ENCODE assay signal across 12 cellular contexts in genomic region chr13:86020350-86021002, GRCh38.
DNase-seq lines count a peak whose midpoint lies in the region; ATAC-seq, FAIRE-seq and TF ChIP-seq lines count a peak whose summit lies in the region.
"Had no signal": no experiment of that assay in that cellular context is flagged by ENCODE, and none has a peak within 500 bp of the region (broad histone marks: within the 10 kb centered on the region; RNA-seq: fewer than 3 reads in every experiment).

No MANE protein-coding gene starts in this region.

- no peak for ATAC-seq in HG03095 (IDR thresholded peaks at IDR 0.05; ENCODE audit: unreplicated experiment)

- no peaks in the 10 kb centered on the region for H4K20me1 ChIP-seq in H1 (replicated peaks in 1 of 2; ENCODE audit: control insufficient read depth in 1 of 2, insufficient read depth in 2 of 2, low read length in 2 of 2)

- peak; percentile 19 for DNase-seq in HS-5 (ENCODE audit: low read depth)
- peak; percentile 73 for DNase-seq in NCI-H748 (lab: John Stamatoyannopoulos, UW; ENCODE audit: unreplicated experiment)
- no peak for DNase-seq in H1 (ENCODE audit: low read depth in 1 of 2, low spot score in 2 of 2)
- no peak for DNase-seq in neuronal stem cell (ENCODE audit: low spot score)
- DNase-seq in transverse colon: no peak
- DNase-seq in activated naive CD4-positive, alpha-beta T cell treated with anti-CD3 and anti-CD28 coated beads for 36 hours: no peak
- DNase-seq: activated CD4-positive, alpha-beta T cell treated with anti-CD3 and anti-CD28 coated beads for 48 hours; activated naive CD8-positive, alpha-beta T cell treated with anti-CD3 and anti-CD28 coated beads for 36 hours; DND-41; erythroblast had no signal

- H3K14ac ChIP-seq in H1 (ENCODE audit: insufficient read length): no peak overlapping the region
- H3K14ac ChIP-seq in neuronal stem cell (ENCODE audit: low read length): no peak overlapping the region

- H3K23ac ChIP-seq in H1 (ENCODE audit: insufficient read length): no peak overlapping the region
- no peak overlapping the region for H3K23ac ChIP-seq in neuronal stem cell (ENCODE audit: low read depth, low read length, poor library complexity)

- H3K23me2 ChIP-seq in H1 (ENCODE audit: low read depth, low read length): no peaks in the 10 kb centered on the region

- TF ChIP-seq EP300 in H1 (IDR thresholded peaks at IDR 0.05; ENCODE audit: borderline replicate concordance in 1 of 2, low read depth in 2 of 2, low read length in 2 of 2) (no peak), transverse colon (IDR thresholded peaks at IDR 0.05; ENCODE audit: low read depth) (no peak)

- H2AFZ ChIP-seq in H1 (ENCODE audit: low read length): peak overlapping the region; percentile 23; the same call in 1 of the 2 replicates
- peak overlapping the region; percentile 73 for H2AFZ ChIP-seq in neuronal stem cell (ENCODE audit: low read length)

- H3K27ac Mint-ChIP-seq in activated naive CD4-positive, alpha-beta T cell treated with anti-CD3 and anti-CD28 coated beads for 36 hours: no peak overlapping the region
- H3K27ac Mint-ChIP-seq: activated naive CD8-positive, alpha-beta T cell treated with anti-CD3 and anti-CD28 coated beads for 36 hours had no signal

- no peaks in the 10 kb centered on the region for H3K27me3 Mint-ChIP-seq in activated naive CD4-positive, alpha-beta T cell treated with anti-CD3 and anti-CD28 coated beads for 36 hours (ENCODE audit: low read depth)
- H3K27me3 Mint-ChIP-seq: activated naive CD8-positive, alpha-beta T cell treated with anti-CD3 and anti-CD28 coated beads for 36 hours had no signal

- H2BK120ac ChIP-seq in H1 (replicated peaks; ENCODE audit: low read depth, low read length) (no peak overlapping the region), neuronal stem cell (ENCODE audit: low read depth, low read length) (no peak overlapping the region)

- no peaks in the 10 kb centered on the region for H3K4me1 ChIP-seq in H1 (replicated peaks in 1 of 4; ENCODE audit: control insufficient read depth in 3 of 4, insufficient read depth in 4 of 4, low read length in 3 of 4)
- H3K4me1 ChIP-seq in neuronal stem cell (ENCODE audit: control insufficient read depth in 2 of 2, insufficient read depth in 1 of 2, low read depth in 1 of 2, low read length in 2 of 2): no peaks in the 10 kb centered on the region
- H3K4me1 ChIP-seq in transverse colon: peaks cover 0 to 12% (median 4%) of the 10 kb centered on the region in 4 donors

- H3K9me3 Mint-ChIP-seq in activated naive CD4-positive, alpha-beta T cell treated with anti-CD3 and anti-CD28 coated beads for 36 hours: peaks cover 8% of the 10 kb centered on the region

- CTCF ChIA-PET in H1 (lab: Charles Lee; ENCODE audit: partially characterized antibody): no interaction called here
- CTCF ChIA-PET in activated naive CD4-positive, alpha-beta T cell treated with anti-CD3 and anti-CD28 coated beads for 36 hours (lab: Charles Lee): no interaction called here

- H4K91ac ChIP-seq in H1 (replicated peaks; ENCODE audit: insufficient read length, low read length): no peak overlapping the region
- no peak overlapping the region for H4K91ac ChIP-seq in neuronal stem cell (ENCODE audit: low read depth, low read length, poor library complexity)

- H3K27me3 ChIP-seq in H1 (replicated peaks in 1 of 4; ENCODE audit: control insufficient read depth in 3 of 4, extremely low read depth in 1 of 4, insufficient read depth in 3 of 4, low read length in 3 of 4) (no peaks in the 10 kb centered on the region), neuronal stem cell (ENCODE audit: control insufficient read depth in 3 of 3, insufficient read depth in 3 of 3, low read depth in 1 of 3, low read length in 3 of 3) (no peaks in the 10 kb centered on the region), transverse colon (no peaks in the 10 kb centered on the region)

- no peak overlapping the region for H3K4me3 Mint-ChIP-seq in activated naive CD4-positive, alpha-beta T cell treated with anti-CD3 and anti-CD28 coated beads for 36 hours
- H3K4me3 Mint-ChIP-seq: activated naive CD8-positive, alpha-beta T cell treated with anti-CD3 and anti-CD28 coated beads for 36 hours had no signal

- no peak overlapping the region for H4K8ac ChIP-seq in H1 (ENCODE audit: extremely low read depth, insufficient read depth, low read length)
- H4K8ac ChIP-seq in neuronal stem cell (ENCODE audit: low read depth, low read length): no peak overlapping the region

- TF ChIP-seq RAD21 in H1 (IDR thresholded peaks at IDR 0.05 in 1 of 2, conservative IDR thresholded peaks at IDR 0.05 in 1 of 2; ENCODE audit: low read depth in 2 of 2, low read length in 2 of 2): no peak

- no peak overlapping the region for H3K4me2 ChIP-seq in H1 (ENCODE audit: insufficient read depth in 1 of 2, low read depth in 2 of 2, low read length in 2 of 2)
- no peak overlapping the region for H3K4me2 ChIP-seq in neuronal stem cell (ENCODE audit: insufficient read depth, low read length, poor library complexity, severe bottlenecking)

- H3K79me2 ChIP-seq in H1 (ENCODE audit: control insufficient read depth in 1 of 2, insufficient read depth in 2 of 2, low read length in 2 of 2): no peaks in the 10 kb centered on the region

- WGBS in H1 (ENCODE audit: extremely low coverage in 1 of 2, insufficient coverage in 1 of 2, insufficient read length in 1 of 2, insufficient replicate concordance in 2 of 2, low coverage in 1 of 2, low lambda C conversion rate in 2 of 2, missing lambda C conversion rate in 1 of 2), 2 experiments: 59% methylated on average over 3 of the region's 3 CpGs; no CpG with 5 or more reads in 1 of the 2 experiments
- WGBS in neuronal stem cell (ENCODE audit: extremely low coverage in 2 of 2, insufficient read length in 2 of 2, insufficient replicate concordance in 1 of 2), 2 donors: no CpG with 5 or more reads among the region's 3 CpGs
- WGBS in transverse colon (ENCODE audit: low coverage in 1 of 2), 2 donors: 12 to 40% methylated on average over 3 of the region's 3 CpGs

- H2BK20ac ChIP-seq in H1 (ENCODE audit: low read length): no peak overlapping the region

- H3K36me3 Mint-ChIP-seq in activated naive CD4-positive, alpha-beta T cell treated with anti-CD3 and anti-CD28 coated beads for 36 hours (ENCODE audit: low read depth): no peaks in the 10 kb centered on the region
- H3K36me3 Mint-ChIP-seq: activated naive CD8-positive, alpha-beta T cell treated with anti-CD3 and anti-CD28 coated beads for 36 hours had no signal

- H2BK15ac ChIP-seq in H1 (ENCODE audit: low read length) (no peak overlapping the region), neuronal stem cell (ENCODE audit: low read length) (no peak overlapping the region)

- H2BK5ac ChIP-seq in H1 (ENCODE audit: low read depth, low read length) (no peak overlapping the region), neuronal stem cell (ENCODE audit: low read length) (no peak overlapping the region)

- no peak overlapping the region for H4K5ac ChIP-seq in H1 (ENCODE audit: insufficient read length, low read depth, low read length)

- POLR2A ChIA-PET in H1 (lab: Charles Lee; ENCODE audit: partially characterized antibody): no interaction called here

- H3K56ac ChIP-seq in H1 (replicated peaks; ENCODE audit: insufficient read length, low read depth, low read length): no peak overlapping the region

- no peak for TF ChIP-seq POLR2A in H1 (IDR thresholded peaks at IDR 0.05; ENCODE audit: control extremely low read depth in 1 of 2, low read depth in 2 of 2, low read length in 2 of 2)
- no peak for TF ChIP-seq POLR2A in transverse colon (IDR thresholded peaks at IDR 0.05)

- H3K9ac ChIP-seq in H1 (replicated peaks in 1 of 4; ENCODE audit: extremely low read depth in 1 of 4, low read depth in 3 of 4, low read length in 3 of 4): no peak overlapping the region
- H3K9ac ChIP-seq in neuronal stem cell (ENCODE audit: low read depth, low read length, poor library complexity): no peak overlapping the region

- H2BK12ac ChIP-seq in H1 (ENCODE audit: low read depth, low read length) (no peak overlapping the region), neuronal stem cell (ENCODE audit: low read length) (no peak overlapping the region)

- TF ChIP-seq CTCF in H1 (IDR thresholded peaks at IDR 0.05; ENCODE audit: control extremely low read depth in 1 of 3, insufficient read depth in 1 of 3, low read depth in 1 of 3, low read length in 3 of 3) (no peak), transverse colon (IDR thresholded peaks at IDR 0.05) (no peak)

- H3K79me1 ChIP-seq in H1 (ENCODE audit: low read depth, low read length) (no peaks in the 10 kb centered on the region), neuronal stem cell (ENCODE audit: low read depth, low read length) (no peaks in the 10 kb centered on the region)

- no peaks in the 10 kb centered on the region for H3K9me3 ChIP-seq in H1 (ENCODE audit: insufficient read depth in 2 of 2, low read depth in 1 of 2, low read length in 1 of 2)
- no peaks in the 10 kb centered on the region for H3K9me3 ChIP-seq in neuronal stem cell (replicated peaks in 1 of 2; ENCODE audit: control insufficient read depth in 2 of 2, insufficient read depth in 1 of 2, low read depth in 1 of 2, low read length in 2 of 2)
- no peaks in the 10 kb centered on the region for H3K9me3 ChIP-seq in transverse colon

- in situ Hi-C loops in transverse colon (cut with MboI; ENCODE audit: low pct_ligation_motif_present in 1 of 4, low pct_unique_long_range_greater_than_20kb in 1 of 4, low sequenced_read_pairs in 3 of 4): no loop called here

- H3K4me3 ChIP-seq in H1 (ENCODE audit: extremely low read depth in 1 of 4, insufficient read depth in 2 of 4, low read depth in 3 of 4, low read length in 4 of 4) (no peak overlapping the region), neuronal stem cell (ENCODE audit: low read length in 2 of 2) (no peak overlapping the region), transverse colon (no peak overlapping the region)
- H3K4me3 ChIP-seq: lung had no signal

- H3K4ac ChIP-seq in H1 (replicated peaks; ENCODE audit: insufficient read length, low read depth, low read length) (no peak overlapping the region), neuronal stem cell (ENCODE audit: low read length) (no peak overlapping the region)

- H3K27ac ChIP-seq in H1 (ENCODE audit: low read depth, low read length): no peak overlapping the region
- no peak overlapping the region for H3K27ac ChIP-seq in neuronal stem cell (replicated peaks; ENCODE audit: low read length)
- no peak overlapping the region for H3K27ac ChIP-seq in transverse colon

- no peak for FAIRE-seq in H1 (lab: Jason Lieb, UNC)

- no peaks in the 10 kb centered on the region for H3K4me1 Mint-ChIP-seq in activated naive CD4-positive, alpha-beta T cell treated with anti-CD3 and anti-CD28 coated beads for 36 hours (ENCODE audit: low read depth)
- H3K4me1 Mint-ChIP-seq: activated naive CD8-positive, alpha-beta T cell treated with anti-CD3 and anti-CD28 coated beads for 36 hours had no signal

- H3K18ac ChIP-seq in H1 (ENCODE audit: extremely low read depth, low read length) (no peak overlapping the region), neuronal stem cell (ENCODE audit: low read length) (no peak overlapping the region)

- H3K36me3 ChIP-seq in H1 (ENCODE audit: control insufficient read depth in 2 of 4, insufficient read depth in 4 of 4, low read length in 3 of 4) (no peaks in the 10 kb centered on the region), neuronal stem cell (replicated peaks in 1 of 2; ENCODE audit: control insufficient read depth in 2 of 2, insufficient read depth in 2 of 2, low read length in 2 of 2) (no peaks in the 10 kb centered on the region), transverse colon (no peaks in the 10 kb centered on the region)

- intact Hi-C loops in transverse colon (cut with DNase I; ENCODE audit: low total_unique reads): no loop called here
- intact Hi-C loops in activated naive CD4-positive, alpha-beta T cell treated with anti-CD3 and anti-CD28 coated beads for 36 hours (cut with micrococcal nuclease): no loop called here

- H2AK5ac ChIP-seq in H1 (ENCODE audit: low read depth, low read length) (no peak overlapping the region), neuronal stem cell (ENCODE audit: low read depth, low read length) (no peak overlapping the region)

Comparison
In these comparisons a context has a peak if more than half of its experiments do, and no peak if none do; other contexts are left out.
1. DNase-seq: peak in HS-5 (single experiment) and NCI-H748 (single experiment); none in H1 (0 of 2), neuronal stem cell (single experiment), transverse colon (single experiment) and activated naive CD4-positive, alpha-beta T cell treated with anti-CD3 and anti-CD28 coated beads for 36 hours (single experiment).